Comparison of ENCODE assay signal across 13 cellular contexts in the genomic region with DNA sequence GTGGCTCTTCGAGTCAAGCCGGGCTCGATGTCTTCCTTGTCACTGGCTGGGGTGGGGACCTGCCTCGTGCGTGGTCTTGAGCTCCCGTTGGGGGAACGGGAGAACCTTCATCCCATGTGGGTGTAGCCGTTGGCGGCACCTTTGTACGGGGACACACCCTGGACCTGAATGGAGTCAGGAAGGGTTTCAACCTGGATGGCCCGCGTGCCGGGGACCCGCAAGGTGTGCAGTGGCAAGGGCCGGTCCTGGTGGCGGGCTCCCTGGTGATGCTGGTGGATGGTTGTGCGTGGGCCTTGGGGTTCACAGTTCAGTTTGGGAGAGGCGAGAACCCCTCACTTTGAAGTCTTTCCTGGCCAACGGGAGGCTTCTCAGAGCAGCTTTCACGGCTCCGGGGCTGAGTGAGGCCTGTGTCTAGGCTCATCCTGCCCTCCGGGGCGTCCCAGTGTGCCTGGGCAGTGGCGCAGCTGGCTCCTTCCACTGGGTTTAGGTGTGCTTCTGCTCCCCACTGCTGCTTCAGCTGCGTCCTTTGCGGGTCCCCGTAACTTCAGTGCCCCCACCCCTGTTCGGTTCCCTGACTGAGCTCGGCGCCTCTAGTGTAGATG. TPM values are rescaled to one million over a fixed set of nuclear protein-coding genes. Genes with fewer than 3 reads are reported as not detected.
A peak's percentile ranks its signal among the peaks of the same experiment; 100 is the strongest.
DNase-seq lines count a peak whose midpoint lies in the region; ATAC-seq and TF ChIP-seq lines count a peak whose summit lies in the region.
"Had no signal": no experiment of that assay in that cellular context is flagged by ENCODE, and none has a peak within 500 bp of the region (broad histone marks: within the 10 kb centered on the region; RNA-seq: fewer than 3 reads in every experiment).

No MANE protein-coding gene starts in this region.

- H3K27me3 Mint-ChIP-seq in MCF 10A (ENCODE audit: insufficient read depth, unreplicated experiment), result no peaks in the 10 kb centered on the region
- H3K27me3 Mint-ChIP-seq in naive thymus-derived CD4-positive, alpha-beta T cell, result no peaks in the 10 kb centered on the region

- H3K9ac ChIP-seq in mammary epithelial cell (ENCODE audit: insufficient read depth, low read length), result no peak overlapping the region

- peak overlapping the region in 2 of 3 donors; percentile 3 to 50 for H3K4me3 ChIP-seq in breast epithelium
- no peak overlapping the region for H3K4me3 ChIP-seq in mammary epithelial cell (replicated peaks in 1 of 3; ENCODE audit: insufficient read depth in 1 of 3, low read depth in 2 of 3, low read length in 3 of 3)
- peak overlapping the region; percentile 26 for H3K4me3 ChIP-seq in naive thymus-derived CD4-positive, alpha-beta T cell (ENCODE audit: low read length)
- H3K4me3 ChIP-seq in thyroid gland (replicated peaks in 1 of 3), result no peak overlapping the region
- H3K4me3 ChIP-seq: colonic mucosa had no signal

- WGBS in mammary epithelial cell (ENCODE audit: low coverage, missing lambda C conversion rate), result 83% methylated on average over 20 of the region's 30 CpGs
- WGBS in thyroid gland, 2 donors, result 43 to 56% methylated on average over 17 to 21 of the region's 30 CpGs

- H3K36me3 Mint-ChIP-seq in MCF 10A (ENCODE audit: insufficient read depth, unreplicated experiment), result no peaks in the 10 kb centered on the region
- H3K36me3 Mint-ChIP-seq in naive thymus-derived CD4-positive, alpha-beta T cell, result peaks cover 0 to 27% (median 17%) of the 10 kb centered on the region in 5 donors

- H3K27me3 ChIP-seq in breast epithelium (no peaks in the 10 kb centered on the region), mammary epithelial cell (ENCODE audit: insufficient read depth, low read length) (no peaks in the 10 kb centered on the region), thyroid gland (no peaks in the 10 kb centered on the region)
- H3K27me3 ChIP-seq in naive thymus-derived CD4-positive, alpha-beta T cell (ENCODE audit: control insufficient read depth in 2 of 2, insufficient read depth in 2 of 2, low read length in 2 of 2), result no peaks in the 10 kb centered on the region
- H3K27me3 ChIP-seq: colonic mucosa had no signal

- TF ChIP-seq POLR2A in breast epithelium (IDR thresholded peaks at IDR 0.05) (no peak), thyroid gland (IDR thresholded peaks at IDR 0.05) (no peak)

- H3K36me3 ChIP-seq in breast epithelium, result no peaks in the 10 kb centered on the region
- no peaks in the 10 kb centered on the region for H3K36me3 ChIP-seq in mammary epithelial cell (ENCODE audit: insufficient read depth, low read length)
- H3K36me3 ChIP-seq in naive thymus-derived CD4-positive, alpha-beta T cell (ENCODE audit: control insufficient read depth in 2 of 3, insufficient read depth in 3 of 3, low read length in 3 of 3), result peaks cover 0 to 14% (median 2%) of the 10 kb centered on the region in 3 experiments
- no peaks in the 10 kb centered on the region for H3K36me3 ChIP-seq in thyroid gland
- H3K36me3 ChIP-seq: colonic mucosa had no signal

- H3K4me2 ChIP-seq in mammary epithelial cell (ENCODE audit: insufficient read depth, low read depth, low read length), result peak overlapping the region; percentile 28

- no peak for ATAC-seq in naive thymus-derived CD4-positive, alpha-beta T cell
- ATAC-seq in GM19328 (IDR thresholded peaks at IDR 0.05; ENCODE audit: unreplicated experiment) (no peak), HG02678 (IDR thresholded peaks at IDR 0.05; ENCODE audit: unreplicated experiment) (no peak)
- ATAC-seq: HCT116 had no signal

- H3K9me3 ChIP-seq in breast epithelium (no peaks in the 10 kb centered on the region), mammary epithelial cell (replicated peaks; ENCODE audit: insufficient read depth, low read length) (no peaks in the 10 kb centered on the region), thyroid gland (no peaks in the 10 kb centered on the region)
- H3K9me3 ChIP-seq in naive thymus-derived CD4-positive, alpha-beta T cell (ENCODE audit: control insufficient read depth in 2 of 3, low read length in 3 of 3), result no peaks in the 10 kb centered on the region
- H3K9me3 ChIP-seq: colonic mucosa had no signal

- H3K4me1 Mint-ChIP-seq in MCF 10A (ENCODE audit: insufficient read depth, unreplicated experiment), result peaks cover 22% of the 10 kb centered on the region
- peaks cover 67 to 89% (median 80%) of the 10 kb centered on the region in 7 donors for H3K4me1 Mint-ChIP-seq in naive thymus-derived CD4-positive, alpha-beta T cell

- no peak overlapping the region for H2AFZ ChIP-seq in mammary epithelial cell (ENCODE audit: low read depth, low read length)

- H3K4me3 Mint-ChIP-seq in MCF 10A (ENCODE audit: unreplicated experiment), result no peak overlapping the region
- H3K4me3 Mint-ChIP-seq in naive thymus-derived CD4-positive, alpha-beta T cell, result peak overlapping the region; percentile 37 to 98 (median 84)

- H3K79me2 ChIP-seq in mammary epithelial cell (ENCODE audit: insufficient read depth, low read length), result peaks cover 100% of the 10 kb centered on the region

- intact Hi-C loops in breast epithelium (cut with DNase I; ENCODE audit: low total_unique reads), result no loop called here
- intact Hi-C loops in MCF 10A (cut with micrococcal nuclease), result no loop called here
- intact Hi-C loops in mammary epithelial cell (cut with micrococcal nuclease), result no loop called here
- intact Hi-C loops in naive thymus-derived CD4-positive, alpha-beta T cell (cut with micrococcal nuclease), result no loop called here
- intact Hi-C loops in thyroid gland (cut with DNase I), result loop anchor here (5.0 kb wide), 1 partner anchor 33 kb away; no protein-coding TSS in a partner anchor

- H3K27ac ChIP-seq in breast epithelium, result peak overlapping the region; percentile 74 to 82
- no peak overlapping the region for H3K27ac ChIP-seq in mammary epithelial cell (ENCODE audit: insufficient read depth, low read depth, low read length)
- peak overlapping the region; percentile 78 for H3K27ac ChIP-seq in naive thymus-derived CD4-positive, alpha-beta T cell (ENCODE audit: low read depth, low read length)
- peak overlapping the region; percentile 49 to 72 (median 67) for H3K27ac ChIP-seq in thyroid gland
- H3K27ac ChIP-seq: colonic mucosa had no signal

- H4K20me1 ChIP-seq in mammary epithelial cell (ENCODE audit: insufficient read depth, low read length), result no peaks in the 10 kb centered on the region

- no peaks in the 10 kb centered on the region for H3K9me3 Mint-ChIP-seq in MCF 10A (ENCODE audit: unreplicated experiment)
- H3K9me3 Mint-ChIP-seq in naive thymus-derived CD4-positive, alpha-beta T cell, result peaks cover 0 to 9% (median 0%) of the 10 kb centered on the region in 11 donors

- no peak for TF ChIP-seq CTCF in breast epithelium (IDR thresholded peaks at IDR 0.05)
- TF ChIP-seq CTCF in MCF 10A (IDR thresholded peaks at IDR 0.05; ENCODE audit: unreplicated experiment), result no peak
- TF ChIP-seq CTCF in mammary epithelial cell (conservative IDR thresholded peaks at IDR 0.05 in 1 of 2, IDR thresholded peaks at IDR 0.05 in 1 of 2; ENCODE audit: extremely low read depth in 1 of 2, insufficient read depth in 1 of 2, low read depth in 1 of 2, low read length in 2 of 2), result no peak
- no peak for TF ChIP-seq CTCF in thyroid gland (IDR thresholded peaks at IDR 0.05)

- in situ Hi-C loops in mammary epithelial cell (cut with MboI; ENCODE audit: low sequenced_read_pairs in 2 of 2), result no loop called here

- no TSS peak for BruUV-seq in MCF 10A (replicated peaks; lab: Mats Ljungman, UMichigan)
- no TSS peak for BruUV-seq in mammary epithelial cell (replicated peaks; lab: Mats Ljungman, UMichigan)

- dilution Hi-C loops in mammary epithelial cell (cut with HindIII; ENCODE audit: low sequenced_read_pairs), result no loop called here

- CTCF ChIA-PET in MCF 10A (lab: Yijun Ruan, JAX) (no interaction called here), mammary epithelial cell (lab: Charles Lee; ENCODE audit: low non-redundant PET) (no interaction called here)
- CTCF ChIA-PET in naive thymus-derived CD4-positive, alpha-beta T cell (lab: Charles Lee), result interaction anchor here (1.0 to 1.2 kb wide), 2 partner anchors 11 to 15 kb away, joined by 3 read pairs; no protein-coding TSS in a partner anchor

- DNase-seq in breast epithelium (ENCODE audit: low spot score in 2 of 2) (no peak), MCF 10A (ENCODE audit: unreplicated experiment) (no peak), mammary epithelial cell (no peak), thyroid gland (no peak)
- peak in 1 of 9 donors; percentile 15 for DNase-seq in naive thymus-derived CD4-positive, alpha-beta T cell
- DNase-seq in stimulated activated CD4-positive, alpha-beta T cell treated with anti-CD3 and anti-CD28 coated beads, Interleukin-4, amount 100 ng/mL, for 4 hours, result no peak
- DNase-seq: activated CD8-positive, alpha-beta memory T cell treated with anti-CD3 and anti-CD28 coated beads, Interleukin-2, amount 50 U/mL, for 4 hours; AML-193; colonic mucosa; NCI-H1092 treated with DMSO at 0.1 percent for 48 hours had no signal

- POLR2A ChIA-PET in MCF 10A (lab: Yijun Ruan, JAX), result interaction anchor here (1.1 kb wide), 1 partner anchor 10 kb away, joined by 3 read pairs; no protein-coding TSS in a partner anchor
- POLR2A ChIA-PET in naive thymus-derived CD4-positive, alpha-beta T cell (lab: Charles Lee), result interaction anchor here (0.8 to 10.6 kb wide), 2 partner anchors 9 to 16 kb away, joined by 6 to 99 read pairs; a partner anchor contains a TSS

- H3K27ac Mint-ChIP-seq in MCF 10A (ENCODE audit: low read depth, unreplicated experiment), result no peak overlapping the region
- H3K27ac Mint-ChIP-seq in naive thymus-derived CD4-positive, alpha-beta T cell, result peak overlapping the region; percentile 46 to 97 (median 93)

- H3K4me1 ChIP-seq in breast epithelium (peaks cover 51 to 64% of the 10 kb centered on the region in 2 donors), mammary epithelial cell (ENCODE audit: insufficient read depth, low read length) (peaks cover 39% of the 10 kb centered on the region), thyroid gland (peaks cover 67 to 96% of the 10 kb centered on the region in 2 donors)
- peaks cover 57 to 91% of the 10 kb centered on the region in 2 donors for H3K4me1 ChIP-seq in naive thymus-derived CD4-positive, alpha-beta T cell (ENCODE audit: control insufficient read depth in 2 of 2, insufficient read depth in 2 of 2, low read length in 2 of 2)

RNA-seq across cellular contexts. Expression of a gene that starts 11.4 kb away (rescaled TPM):
- total RNA-seq in breast epithelium, result 10 to 100 TPM; 22.1 to 33.8 (median 26.7) TPM
- 42.7 and 53.7 TPM in 2 replicates for total RNA-seq in MCF 10A (2022)
- total RNA-seq in mammary epithelial cell, result 10 to 100 TPM; 27.2 to 47.8 TPM
- 10.5 TPM for polyA plus RNA-seq in mammary epithelial cell
- 34.8 TPM for polyA minus RNA-seq in mammary epithelial cell
- 100 to 1,000 TPM in 2 of 5 experiments, 10 to 100 TPM in 3; 63.4 to 278 (median 97.9) TPM for total RNA-seq in naive thymus-derived CD4-positive, alpha-beta T cell
- under 1 TPM; 0.61 to 0.92 TPM for polyA plus RNA-seq in naive thymus-derived CD4-positive, alpha-beta T cell
- 10 to 100 TPM; 31.4 to 59.6 (median 39.9) TPM for total RNA-seq in thyroid gland

RNA-seq across cellular contexts. Expression of a gene that starts 44.9 kb away (rescaled TPM):
- total RNA-seq in breast epithelium (10 to 100 TPM; 28.6 to 33.1 (median 29.9) TPM), MCF 10A (2022) (75.9 and 88.8 TPM in 2 replicates), mammary epithelial cell (10 to 100 TPM; 13.5 to 70.9 TPM), thyroid gland (10 to 100 TPM; 42.2 to 82.2 (median 50.2) TPM)
- polyA plus RNA-seq in mammary epithelial cell, result 11.8 TPM
- 5.4 TPM for polyA minus RNA-seq in mammary epithelial cell
- 10 to 100 TPM; 43.2 to 56.2 (median 48.8) TPM for total RNA-seq in naive thymus-derived CD4-positive, alpha-beta T cell
- polyA plus RNA-seq in naive thymus-derived CD4-positive, alpha-beta T cell, result 10 to 100 TPM; 55.9 to 77.0 TPM

Comparison
In these comparisons a context has a peak if more than half of its experiments do, and no peak if none do; other contexts are left out.
1. H3K4me3 ChIP-seq: peak in breast epithelium (2 of 3) and naive thymus-derived CD4-positive, alpha-beta T cell (single experiment); none in mammary epithelial cell (0 of 3) and thyroid gland (0 of 3).